In the genomic region with DNA sequence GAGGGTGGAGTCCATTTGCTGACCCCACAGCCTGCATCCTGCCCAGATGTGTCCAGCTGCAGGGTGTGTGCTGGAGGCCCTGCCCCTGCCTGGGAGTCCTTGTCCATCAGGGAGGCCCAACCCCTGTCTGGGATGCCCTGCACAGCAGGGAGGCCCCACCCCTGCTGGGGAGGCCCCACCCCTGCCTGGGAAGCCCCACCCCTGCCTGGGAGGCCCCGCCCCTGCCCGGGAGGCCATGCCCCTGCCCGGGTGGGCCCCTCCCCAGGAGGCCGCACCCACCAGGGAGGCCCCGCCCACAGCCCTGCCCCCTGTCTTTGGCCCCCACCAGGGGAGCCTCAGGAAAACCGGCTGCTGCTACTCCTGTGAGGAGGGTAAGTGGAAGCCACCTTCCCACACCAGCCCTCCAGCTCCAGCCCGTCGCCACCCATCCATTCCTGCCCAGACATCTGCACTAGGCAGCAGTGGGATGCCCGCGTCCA, we compare ENCODE assay signal across 10 cellular contexts. TPM values are rescaled to one million over a fixed set of nuclear protein-coding genes. Genes with fewer than 3 reads are reported as not detected.
DNase-seq lines count a peak whose midpoint lies in the region; ATAC-seq and TF ChIP-seq lines count a peak whose summit lies in the region.
"Had no signal": no experiment of that assay in that cellular context is flagged by ENCODE, and none has a peak within 500 bp of the region (broad histone marks: within the 10 kb centered on the region; RNA-seq: fewer than 3 reads in every experiment).

No MANE protein-coding gene starts in this region.

- H3K27me3 Mint-ChIP-seq in T-helper 2 cell treated with Interferon-gamma antibody and Interleukin-4, amounts not matched to agents 5 μg/mL and 100 μg/mL, for 36 hours (ENCODE audit: low read depth) = no peaks in the 10 kb centered on the region
- H3K27me3 Mint-ChIP-seq in activated B cell treated with CpG ODN at 0.5 μM for 24 hours = no peaks in the 10 kb centered on the region

- peaks cover 6% of the 10 kb centered on the region for H3K4me1 Mint-ChIP-seq in T-helper 2 cell treated with Interferon-gamma antibody and Interleukin-4, amounts not matched to agents 5 μg/mL and 100 μg/mL, for 36 hours (ENCODE audit: low read depth)
- peaks cover 14% of the 10 kb centered on the region for H3K4me1 Mint-ChIP-seq in activated B cell treated with CpG ODN at 0.5 μM for 24 hours
- peaks cover 19% of the 10 kb centered on the region for H3K4me1 Mint-ChIP-seq in stimulated activated effector memory CD8-positive, alpha-beta T cell treated with anti-CD3 and anti-CD28 coated beads, Interleukin-12 subunit alpha, Interleukin-12 subunit beta, amount 100 ng/mL, for 72 hours
- H3K4me1 Mint-ChIP-seq: nephron had no signal

- ATAC-seq in activated B cell treated with CpG ODN at 0.5 μM for 24 hours (ENCODE audit: low read depth) = peak; percentile 23
- peak; percentile 53 for ATAC-seq in stimulated activated effector memory CD8-positive, alpha-beta T cell treated with anti-CD3 and anti-CD28 coated beads, Interleukin-12 subunit alpha, Interleukin-12 subunit beta, amount 100 ng/mL, for 72 hours

- POLR2A ChIA-PET in activated B cell treated with CpG ODN at 0.5 μM for 24 hours (lab: Charles Lee) = no interaction called here

- H3K4me3 Mint-ChIP-seq in T-helper 2 cell treated with Interferon-gamma antibody and Interleukin-4, amounts not matched to agents 5 μg/mL and 100 μg/mL, for 36 hours = no peak overlapping the region
- H3K4me3 Mint-ChIP-seq in activated B cell treated with CpG ODN at 0.5 μM for 24 hours = no peak overlapping the region
- no peak overlapping the region for H3K4me3 Mint-ChIP-seq in stimulated activated effector memory CD8-positive, alpha-beta T cell treated with anti-CD3 and anti-CD28 coated beads, Interleukin-12 subunit alpha, Interleukin-12 subunit beta, amount 100 ng/mL, for 72 hours
- H3K4me3 Mint-ChIP-seq: nephron had no signal

- DNase-seq in T-helper 2 cell (peak in 4 of 5 experiments; percentile 8 to 40 (median 13)), activated B cell treated with CpG ODN at 0.5 μM for 24 hours (no peak), foreskin fibroblast (peak; percentile 10 to 47), NCI-H2107 treated with DMSO at 0.1 percent for 48 hours (lab: John Stamatoyannopoulos, UW; ENCODE audit: unreplicated experiment) (no peak), middle frontal gyrus (ENCODE audit: extremely low spot score, low spot score) (no peak), NCI-H510A treated with DMSO at 0.1 percent for 48 hours (lab: John Stamatoyannopoulos, UW) (no peak)
- DNase-seq in T-helper 2 cell treated with Interferon-gamma antibody and Interleukin-4, amounts not matched to agents 5 μg/mL and 100 μg/mL, for 36 hours (ENCODE audit: low spot score) = no peak
- DNase-seq in stimulated activated effector memory CD8-positive, alpha-beta T cell treated with anti-CD3 and anti-CD28 coated beads, Interleukin-12 subunit alpha, Interleukin-12 subunit beta, amount 100 ng/mL, for 72 hours (ENCODE audit: low spot score in 2 of 2) = peak in 1 of 2 donors; percentile 57

- TF ChIP-seq CTCF in activated B cell treated with CpG ODN at 0.5 μM for 24 hours (IDR thresholded peaks at IDR 0.05) (no peak), foreskin fibroblast (IDR thresholded peaks at IDR 0.05; ENCODE audit: low read depth, low read length) (no peak)

- no peak overlapping the region for H3K27ac Mint-ChIP-seq in T-helper 2 cell treated with Interferon-gamma antibody and Interleukin-4, amounts not matched to agents 5 μg/mL and 100 μg/mL, for 36 hours
- no peak overlapping the region for H3K27ac Mint-ChIP-seq in activated B cell treated with CpG ODN at 0.5 μM for 24 hours
- no peak overlapping the region for H3K27ac Mint-ChIP-seq in stimulated activated effector memory CD8-positive, alpha-beta T cell treated with anti-CD3 and anti-CD28 coated beads, Interleukin-12 subunit alpha, Interleukin-12 subunit beta, amount 100 ng/mL, for 72 hours
- H3K27ac Mint-ChIP-seq: nephron had no signal

- peaks cover 4% of the 10 kb centered on the region for H3K36me3 Mint-ChIP-seq in T-helper 2 cell treated with Interferon-gamma antibody and Interleukin-4, amounts not matched to agents 5 μg/mL and 100 μg/mL, for 36 hours (ENCODE audit: low read depth)
- H3K36me3 Mint-ChIP-seq in activated B cell treated with CpG ODN at 0.5 μM for 24 hours (ENCODE audit: low read depth) = peaks cover 4% of the 10 kb centered on the region
- no peaks in the 10 kb centered on the region for H3K36me3 Mint-ChIP-seq in stimulated activated effector memory CD8-positive, alpha-beta T cell treated with anti-CD3 and anti-CD28 coated beads, Interleukin-12 subunit alpha, Interleukin-12 subunit beta, amount 100 ng/mL, for 72 hours

- intact Hi-C loops in activated B cell treated with CpG ODN at 0.5 μM for 24 hours (cut with micrococcal nuclease) = no loop called here

- CTCF ChIA-PET in activated B cell treated with CpG ODN at 0.5 μM for 24 hours (lab: Charles Lee) = no interaction called here

- no peak overlapping the region for H3K4me3 ChIP-seq in foreskin fibroblast (ENCODE audit: low read depth in 1 of 2, low read length in 2 of 2)
- H3K4me3 ChIP-seq: upper lobe of left lung had no signal

- peaks cover 4% of the 10 kb centered on the region for H3K9me3 Mint-ChIP-seq in T-helper 2 cell treated with Interferon-gamma antibody and Interleukin-4, amounts not matched to agents 5 μg/mL and 100 μg/mL, for 36 hours
- peaks cover 7% of the 10 kb centered on the region for H3K9me3 Mint-ChIP-seq in activated B cell treated with CpG ODN at 0.5 μM for 24 hours
- peaks cover 3% of the 10 kb centered on the region for H3K9me3 Mint-ChIP-seq in stimulated activated effector memory CD8-positive, alpha-beta T cell treated with anti-CD3 and anti-CD28 coated beads, Interleukin-12 subunit alpha, Interleukin-12 subunit beta, amount 100 ng/mL, for 72 hours

RNA-seq across cellular contexts. Expression of a gene that starts 37.2 kb away (rescaled TPM):
- total RNA-seq in activated B cell treated with CpG ODN at 0.5 μM for 24 hours = not detected in 2 replicates

RNA-seq across cellular contexts. Expression of a gene that starts 49.4 kb away (rescaled TPM):
- 40.5 and 46.4 TPM in 2 replicates for total RNA-seq in activated B cell treated with CpG ODN at 0.5 μM for 24 hours

Comparison
In these comparisons a context has a peak if more than half of its experiments do, and no peak if none do; other contexts are left out.
1. DNase-seq: peak in T-helper 2 cell (4 of 5) and foreskin fibroblast (2 of 2); none in T-helper 2 cell treated with Interferon-gamma antibody and Interleukin-4, amounts not matched to agents 5 μg/mL and 100 μg/mL, for 36 hours (single experiment), activated B cell treated with CpG ODN at 0.5 μM for 24 hours (single experiment), NCI-H2107 treated with DMSO at 0.1 percent for 48 hours (single experiment), middle frontal gyrus (single experiment) and NCI-H510A treated with DMSO at 0.1 percent for 48 hours (single experiment).